8 cellular contexts compared by ENCODE assay signal in genomic region chr2:38076250-38076709, GRCh38. TPM values are rescaled to one million over a fixed set of nuclear protein-coding genes. Genes with fewer than 3 reads are reported as not detected.
DNase-seq lines count a peak whose midpoint lies in the region; ATAC-seq and TF ChIP-seq lines count a peak whose summit lies in the region.

No MANE protein-coding gene starts in this region.

- H3K4me1 ChIP-seq in lower lobe of right lung, result peaks cover 28% of the 10 kb centered on the region

- no peaks in the 10 kb centered on the region for H3K9me3 Mint-ChIP-seq in dendritic cell treated with granulocyte-macrophage colony-stimulating factor and Interleukin-4, amounts not matched to agents 40 ng/mL and 50 ng/mL, for 4 days

- H3K9me3 ChIP-seq in lower lobe of right lung, result no peaks in the 10 kb centered on the region

- no peaks in the 10 kb centered on the region for H3K27me3 Mint-ChIP-seq in dendritic cell treated with granulocyte-macrophage colony-stimulating factor and Interleukin-4, amounts not matched to agents 40 ng/mL and 50 ng/mL, for 4 days

- H3K36me3 Mint-ChIP-seq in dendritic cell treated with granulocyte-macrophage colony-stimulating factor and Interleukin-4, amounts not matched to agents 40 ng/mL and 50 ng/mL, for 4 days (ENCODE audit: low read depth), result peaks cover 38% of the 10 kb centered on the region

- peaks cover 18% of the 10 kb centered on the region for H3K27me3 ChIP-seq in lower lobe of right lung (ENCODE audit: low read depth)

- intact Hi-C loops in dendritic cell treated with granulocyte-macrophage colony-stimulating factor and Interleukin-4, amounts not matched to agents 40 ng/mL and 50 ng/mL, for 4 days (cut with micrococcal nuclease), result loop anchor here (2.0 to 10.0 kb wide), 4 partner anchors 21 to 301 kb away; partner anchors contain the start of gene ATL2
- intact Hi-C loops in lower lobe of right lung (cut with DNase I), result no loop called here

- peak; percentile 86 for DNase-seq in D341Med (ENCODE audit: low spot score)
- peak; percentile 40 for DNase-seq in HS-5 (ENCODE audit: low read depth)
- DNase-seq in lower lobe of right lung, result peak; percentile 88
- peak; percentile 14 for DNase-seq in stimulated activated CD8-positive, alpha-beta memory T cell treated with anti-CD3 and anti-CD28 coated beads, Interleukin-12 subunit alpha, Interleukin-12 subunit beta, amount 100 ng/mL, for 24 hours (ENCODE audit: extremely low read depth)
- DNase-seq in effector CD8-positive, alpha-beta T cell (lab: John Stamatoyannopoulos, UW), result no peak

- ATAC-seq in GM19438 (IDR thresholded peaks at IDR 0.05; ENCODE audit: low read depth, unreplicated experiment), result peak; percentile 41
- peak; percentile 93 for ATAC-seq in SK-N-SH treated with all-trans-retinoic acid at 6 μM for 48 hours
- ATAC-seq in lower lobe of right lung, result peak; percentile 86 to 89

- H3K36me3 ChIP-seq in lower lobe of right lung, result no peaks in the 10 kb centered on the region

- peak overlapping the region; percentile 96 for H3K27ac Mint-ChIP-seq in dendritic cell treated with granulocyte-macrophage colony-stimulating factor and Interleukin-4, amounts not matched to agents 40 ng/mL and 50 ng/mL, for 4 days

- no peak for TF ChIP-seq CTCF in lower lobe of right lung (IDR thresholded peaks at IDR 0.05)

- peak overlapping the region; percentile 65 for H3K4me3 ChIP-seq in lower lobe of right lung

- peak overlapping the region; percentile 92 for H3K27ac ChIP-seq in lower lobe of right lung

- peak overlapping the region; percentile 93 for H3K4me3 Mint-ChIP-seq in dendritic cell treated with granulocyte-macrophage colony-stimulating factor and Interleukin-4, amounts not matched to agents 40 ng/mL and 50 ng/mL, for 4 days

- peaks cover 62% of the 10 kb centered on the region for H3K4me1 Mint-ChIP-seq in dendritic cell treated with granulocyte-macrophage colony-stimulating factor and Interleukin-4, amounts not matched to agents 40 ng/mL and 50 ng/mL, for 4 days (ENCODE audit: low read depth)

TF ChIP-seq in SK-N-SH treated with all-trans-retinoic acid at 6 μM for 48 hours, 23 proteins besides CTCF, POLR2A, EP300 and RAD21:
- TF ChIP-seq OSR1 (CRISPR knock-in tag; IDR thresholded peaks at IDR 0.05), result no peak
- TF ChIP-seq ESRRG (CRISPR knock-in tag; IDR thresholded peaks at IDR 0.05), result no peak
- no peak for TF ChIP-seq RARB (CRISPR knock-in tag; IDR thresholded peaks at IDR 0.05)
- TF ChIP-seq, protein P1, sequence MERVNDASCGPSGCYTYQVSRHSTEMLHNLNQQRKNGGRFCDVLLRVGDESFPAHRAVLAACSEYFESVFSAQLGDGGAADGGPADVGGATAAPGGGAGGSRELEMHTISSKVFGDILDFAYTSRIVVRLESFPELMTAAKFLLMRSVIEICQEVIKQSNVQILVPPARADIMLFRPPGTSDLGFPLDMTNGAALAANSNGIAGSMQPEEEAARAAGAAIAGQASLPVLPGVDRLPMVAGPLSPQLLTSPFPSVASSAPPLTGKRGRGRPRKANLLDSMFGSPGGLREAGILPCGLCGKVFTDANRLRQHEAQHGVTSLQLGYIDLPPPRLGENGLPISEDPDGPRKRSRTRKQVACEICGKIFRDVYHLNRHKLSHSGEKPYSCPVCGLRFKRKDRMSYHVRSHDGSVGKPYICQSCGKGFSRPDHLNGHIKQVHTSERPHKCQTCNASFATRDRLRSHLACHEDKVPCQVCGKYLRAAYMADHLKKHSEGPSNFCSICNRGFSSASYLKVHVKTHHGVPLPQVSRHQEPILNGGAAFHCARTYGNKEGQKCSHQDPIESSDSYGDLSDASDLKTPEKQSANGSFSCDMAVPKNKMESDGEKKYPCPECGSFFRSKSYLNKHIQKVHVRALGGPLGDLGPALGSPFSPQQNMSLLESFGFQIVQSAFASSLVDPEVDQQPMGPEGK (CRISPR knock-in tag; IDR thresholded peaks at IDR 0.05; ENCODE audit: borderline replicate concordance), result no peak
- no peak for TF ChIP-seq ZC3H10 (CRISPR knock-in tag; IDR thresholded peaks at IDR 0.05)
- no peak for TF ChIP-seq ZNF8 (CRISPR knock-in tag; IDR thresholded peaks at IDR 0.05)
- TF ChIP-seq ZFP30 (CRISPR knock-in tag; IDR thresholded peaks at IDR 0.05), result no peak
- no peak for TF ChIP-seq ZNF565 (CRISPR knock-in tag; conservative IDR thresholded peaks at IDR 0.05; ENCODE audit: low read depth)
- no peak; the same call in 1 of the 2 replicates for TF ChIP-seq ZNF70 (CRISPR knock-in tag; IDR thresholded peaks at IDR 0.05)
- TF ChIP-seq GLIS3 (CRISPR knock-in tag; IDR thresholded peaks at IDR 0.05), result 0 out of 2 replicates have a peak, but pooled peaks have one; percentile 22
- TF ChIP-seq, protein P2, sequence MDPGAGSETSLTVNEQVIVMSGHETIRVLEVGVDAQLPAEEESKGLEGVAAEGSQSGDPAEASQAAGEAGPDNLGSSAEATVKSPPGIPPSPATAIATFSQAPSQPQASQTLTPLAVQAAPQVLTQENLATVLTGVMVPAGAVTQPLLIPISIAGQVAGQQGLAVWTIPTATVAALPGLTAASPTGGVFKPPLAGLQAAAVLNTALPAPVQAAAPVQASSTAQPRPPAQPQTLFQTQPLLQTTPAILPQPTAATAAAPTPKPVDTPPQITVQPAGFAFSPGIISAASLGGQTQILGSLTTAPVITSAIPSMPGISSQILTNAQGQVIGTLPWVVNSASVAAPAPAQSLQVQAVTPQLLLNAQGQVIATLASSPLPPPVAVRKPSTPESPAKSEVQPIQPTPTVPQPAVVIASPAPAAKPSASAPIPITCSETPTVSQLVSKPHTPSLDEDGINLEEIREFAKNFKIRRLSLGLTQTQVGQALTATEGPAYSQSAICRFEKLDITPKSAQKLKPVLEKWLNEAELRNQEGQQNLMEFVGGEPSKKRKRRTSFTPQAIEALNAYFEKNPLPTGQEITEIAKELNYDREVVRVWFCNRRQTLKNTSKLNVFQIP (CRISPR knock-in tag; IDR thresholded peaks at IDR 0.05; ENCODE audit: borderline replicate concordance, low read depth), result no peak
- TF ChIP-seq PPARA (CRISPR knock-in tag; IDR thresholded peaks at IDR 0.05; ENCODE audit: borderline replicate concordance), result 0 out of 2 replicates have a peak, but pooled peaks have one; percentile 33
- TF ChIP-seq ARNTL (CRISPR knock-in tag; IDR thresholded peaks at IDR 0.05; ENCODE audit: borderline replicate concordance, low read depth), result no peak
- TF ChIP-seq, protein P3, sequence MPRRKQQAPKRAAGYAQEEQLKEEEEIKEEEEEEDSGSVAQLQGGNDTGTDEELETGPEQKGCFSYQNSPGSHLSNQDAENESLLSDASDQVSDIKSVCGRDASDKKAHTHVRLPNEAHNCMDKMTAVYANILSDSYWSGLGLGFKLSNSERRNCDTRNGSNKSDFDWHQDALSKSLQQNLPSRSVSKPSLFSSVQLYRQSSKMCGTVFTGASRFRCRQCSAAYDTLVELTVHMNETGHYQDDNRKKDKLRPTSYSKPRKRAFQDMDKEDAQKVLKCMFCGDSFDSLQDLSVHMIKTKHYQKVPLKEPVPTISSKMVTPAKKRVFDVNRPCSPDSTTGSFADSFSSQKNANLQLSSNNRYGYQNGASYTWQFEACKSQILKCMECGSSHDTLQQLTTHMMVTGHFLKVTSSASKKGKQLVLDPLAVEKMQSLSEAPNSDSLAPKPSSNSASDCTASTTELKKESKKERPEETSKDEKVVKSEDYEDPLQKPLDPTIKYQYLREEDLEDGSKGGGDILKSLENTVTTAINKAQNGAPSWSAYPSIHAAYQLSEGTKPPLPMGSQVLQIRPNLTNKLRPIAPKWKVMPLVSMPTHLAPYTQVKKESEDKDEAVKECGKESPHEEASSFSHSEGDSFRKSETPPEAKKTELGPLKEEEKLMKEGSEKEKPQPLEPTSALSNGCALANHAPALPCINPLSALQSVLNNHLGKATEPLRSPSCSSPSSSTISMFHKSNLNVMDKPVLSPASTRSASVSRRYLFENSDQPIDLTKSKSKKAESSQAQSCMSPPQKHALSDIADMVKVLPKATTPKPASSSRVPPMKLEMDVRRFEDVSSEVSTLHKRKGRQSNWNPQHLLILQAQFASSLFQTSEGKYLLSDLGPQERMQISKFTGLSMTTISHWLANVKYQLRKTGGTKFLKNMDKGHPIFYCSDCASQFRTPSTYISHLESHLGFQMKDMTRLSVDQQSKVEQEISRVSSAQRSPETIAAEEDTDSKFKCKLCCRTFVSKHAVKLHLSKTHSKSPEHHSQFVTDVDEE (CRISPR knock-in tag; IDR thresholded peaks at IDR 0.05), result peak; percentile 37; the same call in 1 of the 2 replicates

RNA-seq across cellular contexts. Expression of gene CYP1B1, which starts 0.3 kb away (rescaled TPM):
- total RNA-seq in lower lobe of right lung, result 67.0 TPM

Comparison
In these comparisons a context has a peak if more than half of its experiments do, and no peak if none do; other contexts are left out.
1. ATAC-seq: peak in every context shown above with its lines; median percentile 93 in SK-N-SH treated with all-trans-retinoic acid at 6 μM for 48 hours; 88 in lower lobe of right lung; 41 in GM19438.